ENCODE assay signal across 1 cellular context in the genomic region with DNA sequence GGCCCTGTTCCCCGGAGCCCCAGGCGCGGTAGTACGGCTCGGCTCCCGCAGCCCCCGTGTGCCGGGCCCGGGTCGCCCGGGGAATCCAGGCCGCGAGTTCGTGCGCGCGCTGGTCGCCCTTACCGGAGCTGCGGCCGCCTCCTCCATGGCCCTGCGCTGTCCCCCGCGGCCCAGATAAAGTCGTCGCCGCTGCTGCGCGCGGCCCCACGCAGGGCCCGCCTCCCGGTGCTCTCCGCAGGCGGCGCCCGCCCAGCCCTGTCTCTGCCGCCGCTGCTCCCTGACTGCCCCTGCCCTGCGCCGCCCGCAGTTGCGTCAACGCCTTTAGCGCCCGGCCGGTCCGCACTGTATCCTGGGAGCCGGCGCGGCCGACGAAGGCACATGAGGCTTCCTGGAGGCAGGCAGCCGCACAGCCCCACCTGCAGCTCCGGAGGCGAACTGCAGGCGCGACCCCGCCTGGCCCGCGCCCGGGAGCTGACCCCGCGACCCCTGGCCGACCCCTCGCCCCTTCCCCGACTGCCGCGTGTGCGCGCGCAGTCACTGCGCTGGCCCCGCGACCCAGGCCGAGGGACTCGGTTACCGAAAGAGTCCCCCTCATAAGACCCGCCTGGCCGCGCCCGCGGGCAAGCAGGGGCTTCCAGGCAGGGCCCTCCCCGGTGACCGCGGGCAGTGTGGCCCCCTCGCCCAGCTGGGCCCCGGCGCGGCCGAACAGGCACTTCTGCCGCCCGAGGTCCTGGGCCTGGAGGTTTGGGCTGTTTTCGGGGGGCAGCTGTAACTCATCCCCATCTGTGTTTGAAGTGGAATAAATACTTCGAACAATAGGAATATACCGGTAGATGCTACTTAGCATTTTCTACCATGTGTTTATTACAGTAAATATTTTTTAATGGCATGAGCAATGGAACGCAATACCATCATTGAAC.
TF ChIP-seq lines count a peak whose summit lies in the region.

No MANE protein-coding gene starts in this region.

TF ChIP-seq in HepG2, 621 proteins besides CTCF, POLR2A, EP300 and RAD21 (continued from another document and continues in another):
- TF ChIP-seq, protein P1, sequence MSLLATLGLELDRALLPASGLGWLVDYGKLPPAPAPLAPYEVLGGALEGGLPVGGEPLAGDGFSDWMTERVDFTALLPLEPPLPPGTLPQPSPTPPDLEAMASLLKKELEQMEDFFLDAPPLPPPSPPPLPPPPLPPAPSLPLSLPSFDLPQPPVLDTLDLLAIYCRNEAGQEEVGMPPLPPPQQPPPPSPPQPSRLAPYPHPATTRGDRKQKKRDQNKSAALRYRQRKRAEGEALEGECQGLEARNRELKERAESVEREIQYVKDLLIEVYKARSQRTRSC (CRISPR knock-in tag; IDR thresholded peaks at IDR 0.05; ENCODE audit: low read depth): no peak
- TF ChIP-seq ZNF18 (CRISPR knock-in tag; IDR thresholded peaks at IDR 0.05; ENCODE audit: insufficient replicate concordance) (no peak), NFKB2 (CRISPR knock-in tag; IDR thresholded peaks at IDR 0.05; ENCODE audit: borderline replicate concordance) (no peak), HOXA5 (CRISPR knock-in tag; IDR thresholded peaks at IDR 0.05) (no peak), ZNF17 (CRISPR knock-in tag; IDR thresholded peaks at IDR 0.05) (no peak), MZF1 (CRISPR knock-in tag; IDR thresholded peaks at IDR 0.05; ENCODE audit: borderline replicate concordance) (no peak), GABPB1 (CRISPR knock-in tag; IDR thresholded peaks at IDR 0.05) (peak; percentile 92), ZNF788 (CRISPR knock-in tag; IDR thresholded peaks at IDR 0.05; ENCODE audit: borderline replicate concordance) (peak; percentile 95; the same call in 1 of the 2 replicates), MIER3 (CRISPR knock-in tag; IDR thresholded peaks at IDR 0.05; ENCODE audit: borderline replicate concordance) (peak; percentile 46; the same call in 1 of the 2 replicates), ZZZ3 (CRISPR knock-in tag; IDR thresholded peaks at IDR 0.05; ENCODE audit: borderline replicate concordance) (peak; percentile 80; the same call in 1 of the 2 replicates), ZNF709 (CRISPR knock-in tag; IDR thresholded peaks at IDR 0.05) (peak; percentile 86), KLF12 (CRISPR knock-in tag; IDR thresholded peaks at IDR 0.05; ENCODE audit: borderline replicate concordance) (no peak), ZNF382 (CRISPR knock-in tag; IDR thresholded peaks at IDR 0.05; ENCODE audit: borderline replicate concordance) (no peak), ZSCAN20 (CRISPR knock-in tag; IDR thresholded peaks at IDR 0.05; ENCODE audit: borderline replicate concordance) (0 out of 2 replicates have a peak, but pooled peaks have one; percentile 75), RFX1 (IDR thresholded peaks at IDR 0.05) (no peak), KDM4B (CRISPR knock-in tag; IDR thresholded peaks at IDR 0.05) (no peak), ZNF143 (CRISPR knock-in tag; IDR thresholded peaks at IDR 0.05) (peak; percentile 92), MAFG (CRISPR knock-in tag; IDR thresholded peaks at IDR 0.05) (no peak), SOX5 (CRISPR knock-in tag; IDR thresholded peaks at IDR 0.05; ENCODE audit: borderline replicate concordance) (no peak; the same call in 1 of the 2 replicates), SRSF9 (IDR thresholded peaks at IDR 0.05; ENCODE audit: borderline replicate concordance, insufficient read depth, low read depth, low read length, poor library complexity, severe bottlenecking) (no peak), TCF7L2 (IDR thresholded peaks at IDR 0.05; ENCODE audit: low read depth, low read length) (no peak), ZNF605 (CRISPR knock-in tag; IDR thresholded peaks at IDR 0.05) (no peak), SRSF4 (IDR thresholded peaks at IDR 0.05; ENCODE audit: low read depth, low read length, poor library complexity, severe bottlenecking) (no peak), ZC3H4 (CRISPR knock-in tag; IDR thresholded peaks at IDR 0.05; ENCODE audit: borderline replicate concordance) (0 out of 2 replicates have a peak, but pooled peaks have one; percentile 27), ZNF883 (CRISPR knock-in tag; IDR thresholded peaks at IDR 0.05; ENCODE audit: not compliant biosample characterization) (peak; percentile 26), SP2 (CRISPR knock-in tag; IDR thresholded peaks at IDR 0.05) (peak; percentile 47; the same call in 1 of the 2 replicates), CAMTA2 (CRISPR knock-in tag; IDR thresholded peaks at IDR 0.05; ENCODE audit: borderline replicate concordance) (no peak; the same call in 1 of the 2 replicates), NFYC (CRISPR knock-in tag; IDR thresholded peaks at IDR 0.05) (no peak), PHF8 (CRISPR knock-in tag; IDR thresholded peaks at IDR 0.05) (peak; percentile 81), SIX1 (CRISPR knock-in tag; IDR thresholded peaks at IDR 0.05; ENCODE audit: borderline replicate concordance) (no peak), ZFP36 (IDR thresholded peaks at IDR 0.05; ENCODE audit: borderline replicate concordance, low read depth, low read length, partially characterized antibody) (no peak), ZNF644 (CRISPR knock-in tag; IDR thresholded peaks at IDR 0.05; ENCODE audit: low read depth) (no peak), ZNF468 (CRISPR knock-in tag; IDR thresholded peaks at IDR 0.05) (no peak)
- TF ChIP-seq, protein P2, sequence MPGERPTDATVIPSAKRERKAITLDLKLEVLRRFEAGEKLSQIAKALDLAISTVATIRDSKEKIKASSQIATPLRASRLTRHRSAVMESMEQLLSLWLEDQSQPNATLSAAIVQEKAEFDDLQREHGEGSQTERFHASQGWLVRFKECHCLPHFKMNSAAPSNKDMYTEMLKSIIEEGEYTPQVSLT (CRISPR knock-in tag; IDR thresholded peaks at IDR 0.05; ENCODE audit: borderline replicate concordance, low read depth): no peak
- TF ChIP-seq, protein P3, sequence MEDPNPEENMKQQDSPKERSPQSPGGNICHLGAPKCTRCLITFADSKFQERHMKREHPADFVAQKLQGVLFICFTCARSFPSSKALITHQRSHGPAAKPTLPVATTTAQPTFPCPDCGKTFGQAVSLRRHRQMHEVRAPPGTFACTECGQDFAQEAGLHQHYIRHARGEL (CRISPR knock-in tag; IDR thresholded peaks at IDR 0.05): no peak
- TF ChIP-seq, protein P4, sequence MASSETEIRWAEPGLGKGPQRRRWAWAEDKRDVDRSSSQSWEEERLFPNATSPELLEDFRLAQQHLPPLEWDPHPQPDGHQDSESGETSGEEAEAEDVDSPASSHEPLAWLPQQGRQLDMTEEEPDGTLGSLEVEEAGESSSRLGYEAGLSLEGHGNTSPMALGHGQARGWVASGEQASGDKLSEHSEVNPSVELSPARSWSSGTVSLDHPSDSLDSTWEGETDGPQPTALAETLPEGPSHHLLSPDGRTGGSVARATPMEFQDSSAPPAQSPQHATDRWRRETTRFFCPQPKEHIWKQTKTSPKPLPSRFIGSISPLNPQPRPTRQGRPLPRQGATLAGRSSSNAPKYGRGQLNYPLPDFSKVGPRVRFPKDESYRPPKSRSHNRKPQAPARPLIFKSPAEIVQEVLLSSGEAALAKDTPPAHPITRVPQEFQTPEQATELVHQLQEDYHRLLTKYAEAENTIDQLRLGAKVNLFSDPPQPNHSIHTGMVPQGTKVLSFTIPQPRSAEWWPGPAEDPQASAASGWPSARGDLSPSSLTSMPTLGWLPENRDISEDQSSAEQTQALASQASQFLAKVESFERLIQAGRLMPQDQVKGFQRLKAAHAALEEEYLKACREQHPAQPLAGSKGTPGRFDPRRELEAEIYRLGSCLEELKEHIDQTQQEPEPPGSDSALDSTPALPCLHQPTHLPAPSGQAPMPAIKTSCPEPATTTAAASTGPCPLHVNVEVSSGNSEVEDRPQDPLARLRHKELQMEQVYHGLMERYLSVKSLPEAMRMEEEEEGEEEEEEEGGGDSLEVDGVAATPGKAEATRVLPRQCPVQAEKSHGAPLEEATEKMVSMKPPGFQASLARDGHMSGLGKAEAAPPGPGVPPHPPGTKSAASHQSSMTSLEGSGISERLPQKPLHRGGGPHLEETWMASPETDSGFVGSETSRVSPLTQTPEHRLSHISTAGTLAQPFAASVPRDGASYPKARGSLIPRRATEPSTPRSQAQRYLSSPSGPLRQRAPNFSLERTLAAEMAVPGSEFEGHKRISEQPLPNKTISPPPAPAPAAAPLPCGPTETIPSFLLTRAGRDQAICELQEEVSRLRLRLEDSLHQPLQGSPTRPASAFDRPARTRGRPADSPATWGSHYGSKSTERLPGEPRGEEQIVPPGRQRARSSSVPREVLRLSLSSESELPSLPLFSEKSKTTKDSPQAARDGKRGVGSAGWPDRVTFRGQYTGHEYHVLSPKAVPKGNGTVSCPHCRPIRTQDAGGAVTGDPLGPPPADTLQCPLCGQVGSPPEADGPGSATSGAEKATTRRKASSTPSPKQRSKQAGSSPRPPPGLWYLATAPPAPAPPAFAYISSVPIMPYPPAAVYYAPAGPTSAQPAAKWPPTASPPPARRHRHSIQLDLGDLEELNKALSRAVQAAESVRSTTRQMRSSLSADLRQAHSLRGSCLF (CRISPR knock-in tag; IDR thresholded peaks at IDR 0.05; ENCODE audit: borderline replicate concordance): no peak
- TF ChIP-seq, protein P5, sequence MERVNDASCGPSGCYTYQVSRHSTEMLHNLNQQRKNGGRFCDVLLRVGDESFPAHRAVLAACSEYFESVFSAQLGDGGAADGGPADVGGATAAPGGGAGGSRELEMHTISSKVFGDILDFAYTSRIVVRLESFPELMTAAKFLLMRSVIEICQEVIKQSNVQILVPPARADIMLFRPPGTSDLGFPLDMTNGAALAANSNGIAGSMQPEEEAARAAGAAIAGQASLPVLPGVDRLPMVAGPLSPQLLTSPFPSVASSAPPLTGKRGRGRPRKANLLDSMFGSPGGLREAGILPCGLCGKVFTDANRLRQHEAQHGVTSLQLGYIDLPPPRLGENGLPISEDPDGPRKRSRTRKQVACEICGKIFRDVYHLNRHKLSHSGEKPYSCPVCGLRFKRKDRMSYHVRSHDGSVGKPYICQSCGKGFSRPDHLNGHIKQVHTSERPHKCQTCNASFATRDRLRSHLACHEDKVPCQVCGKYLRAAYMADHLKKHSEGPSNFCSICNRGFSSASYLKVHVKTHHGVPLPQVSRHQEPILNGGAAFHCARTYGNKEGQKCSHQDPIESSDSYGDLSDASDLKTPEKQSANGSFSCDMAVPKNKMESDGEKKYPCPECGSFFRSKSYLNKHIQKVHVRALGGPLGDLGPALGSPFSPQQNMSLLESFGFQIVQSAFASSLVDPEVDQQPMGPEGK (CRISPR knock-in tag; IDR thresholded peaks at IDR 0.05): peak; percentile 81
- TF ChIP-seq, protein P6, sequence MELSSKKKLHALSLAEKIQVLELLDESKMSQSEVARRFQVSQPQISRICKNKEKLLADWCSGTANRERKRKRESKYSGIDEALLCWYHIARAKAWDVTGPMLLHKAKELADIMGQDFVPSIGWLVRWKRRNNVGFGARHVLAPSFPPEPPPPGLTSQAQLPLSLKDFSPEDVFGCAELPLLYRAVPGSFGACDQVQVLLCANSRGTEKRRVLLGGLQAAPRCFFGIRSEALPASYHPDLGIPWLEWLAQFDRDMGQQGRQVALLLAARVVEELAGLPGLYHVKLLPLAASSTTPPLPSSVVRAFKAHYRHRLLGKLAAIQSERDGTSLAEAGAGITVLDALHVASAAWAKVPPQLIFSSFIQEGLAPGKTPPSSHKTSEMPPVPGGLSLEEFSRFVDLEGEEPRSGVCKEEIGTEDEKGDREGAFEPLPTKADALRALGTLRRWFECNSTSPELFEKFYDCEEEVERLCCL (CRISPR knock-in tag; IDR thresholded peaks at IDR 0.05; ENCODE audit: borderline replicate concordance): no peak
- TF ChIP-seq, protein P7, sequence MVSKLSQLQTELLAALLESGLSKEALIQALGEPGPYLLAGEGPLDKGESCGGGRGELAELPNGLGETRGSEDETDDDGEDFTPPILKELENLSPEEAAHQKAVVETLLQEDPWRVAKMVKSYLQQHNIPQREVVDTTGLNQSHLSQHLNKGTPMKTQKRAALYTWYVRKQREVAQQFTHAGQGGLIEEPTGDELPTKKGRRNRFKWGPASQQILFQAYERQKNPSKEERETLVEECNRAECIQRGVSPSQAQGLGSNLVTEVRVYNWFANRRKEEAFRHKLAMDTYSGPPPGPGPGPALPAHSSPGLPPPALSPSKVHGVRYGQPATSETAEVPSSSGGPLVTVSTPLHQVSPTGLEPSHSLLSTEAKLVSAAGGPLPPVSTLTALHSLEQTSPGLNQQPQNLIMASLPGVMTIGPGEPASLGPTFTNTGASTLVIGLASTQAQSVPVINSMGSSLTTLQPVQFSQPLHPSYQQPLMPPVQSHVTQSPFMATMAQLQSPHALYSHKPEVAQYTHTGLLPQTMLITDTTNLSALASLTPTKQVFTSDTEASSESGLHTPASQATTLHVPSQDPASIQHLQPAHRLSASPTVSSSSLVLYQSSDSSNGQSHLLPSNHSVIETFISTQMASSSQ (IDR thresholded peaks at IDR 0.05; ENCODE audit: low read depth): no peak
- TF ChIP-seq, protein P7 (CRISPR knock-in tag; IDR thresholded peaks at IDR 0.05; ENCODE audit: borderline replicate concordance): peak; percentile 75; the same call in 1 of the 2 replicates
- TF ChIP-seq, protein P8, sequence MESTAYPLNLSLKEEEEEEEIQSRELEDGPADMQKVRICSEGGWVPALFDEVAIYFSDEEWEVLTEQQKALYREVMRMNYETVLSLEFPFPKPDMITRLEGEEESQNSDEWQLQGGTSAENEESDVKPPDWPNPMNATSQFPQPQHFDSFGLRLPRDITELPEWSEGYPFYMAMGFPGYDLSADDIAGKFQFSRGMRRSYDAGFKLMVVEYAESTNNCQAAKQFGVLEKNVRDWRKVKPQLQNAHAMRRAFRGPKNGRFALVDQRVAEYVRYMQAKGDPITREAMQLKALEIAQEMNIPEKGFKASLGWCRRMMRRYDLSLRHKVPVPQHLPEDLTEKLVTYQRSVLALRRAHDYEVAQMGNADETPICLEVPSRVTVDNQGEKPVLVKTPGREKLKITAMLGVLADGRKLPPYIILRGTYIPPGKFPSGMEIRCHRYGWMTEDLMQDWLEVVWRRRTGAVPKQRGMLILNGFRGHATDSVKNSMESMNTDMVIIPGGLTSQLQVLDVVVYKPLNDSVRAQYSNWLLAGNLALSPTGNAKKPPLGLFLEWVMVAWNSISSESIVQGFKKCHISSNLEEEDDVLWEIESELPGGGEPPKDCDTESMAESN (CRISPR knock-in tag; conservative IDR thresholded peaks at IDR 0.05): peak; percentile 94
